Comparison of ENCODE assay signal across 8 cellular contexts in genomic region chr2:23385351-23385747, GRCh38. TPM values are rescaled to one million over a fixed set of nuclear protein-coding genes. Genes with fewer than 3 reads are reported as not detected.
DNase-seq lines count a peak whose midpoint lies in the region; TF ChIP-seq lines count a peak whose summit lies in the region.

No MANE protein-coding gene starts in this region.

- no peaks in the 10 kb centered on the region for H3K36me3 ChIP-seq in GM23248 (ENCODE audit: low read depth)
- no peaks in the 10 kb centered on the region for H3K36me3 ChIP-seq in adipocyte (ENCODE audit: control insufficient read depth, insufficient read depth, low read length, severe bottlenecking)
- H3K36me3 ChIP-seq in hepatocyte (replicated peaks; ENCODE audit: insufficient read depth, low read depth), result no peaks in the 10 kb centered on the region

- H3K4me3 ChIP-seq in GM23248 (peak overlapping the region; percentile 81), adipocyte (ENCODE audit: low read length) (peak overlapping the region; percentile 96), hepatocyte (peak overlapping the region; percentile 79), skeletal muscle cell (ENCODE audit: low read depth, low read length) (peak overlapping the region; percentile 77)

- H3K9me2 ChIP-seq in GM23248 (ENCODE audit: insufficient read depth) (no peaks in the 10 kb centered on the region), hepatocyte (replicated peaks; ENCODE audit: insufficient read depth) (no peaks in the 10 kb centered on the region)

- H3K27ac ChIP-seq in GM23248 (peak overlapping the region; percentile 44; the same call in 1 of the 2 replicates), hepatocyte (no peak overlapping the region)

- H3K9ac ChIP-seq in GM23248 (peak overlapping the region; percentile 69), adipocyte (ENCODE audit: low read length) (peak overlapping the region; percentile 93)

- H3K4me1 ChIP-seq in GM23248 (ENCODE audit: insufficient read depth) (peaks cover 10% of the 10 kb centered on the region), adipocyte (ENCODE audit: control insufficient read depth, insufficient read depth, low read length) (peaks cover 36% of the 10 kb centered on the region), hepatocyte (ENCODE audit: insufficient read depth) (peaks cover 9% of the 10 kb centered on the region)

- H3K79me2 ChIP-seq in GM23248 (ENCODE audit: insufficient read depth) (peaks cover 33% of the 10 kb centered on the region), hepatocyte (peaks cover 31% of the 10 kb centered on the region)

- H2AFZ ChIP-seq in GM23248, result peak overlapping the region; percentile 86
- peak overlapping the region; percentile 74 for H2AFZ ChIP-seq in hepatocyte

- 0 to 1% methylated on average over 20 to 43 of the region's 52 CpGs for WGBS in GM23248 (ENCODE audit: low coverage in 1 of 2, low lambda C conversion rate in 2 of 2, missing lambda C conversion rate in 2 of 2), 2 experiments
- WGBS in hepatocyte (ENCODE audit: low lambda C conversion rate, missing lambda C conversion rate), result 0% methylated on average over 2 of the region's 52 CpGs

- in situ Hi-C loops in GM23248 (cut with MboI) (loop anchor here (25.0 kb wide), 1 partner anchor 377 kb away; no protein-coding TSS in a partner anchor), KBM-7 (cut with MboI; ENCODE audit: low pct_unique_long_range_greater_than_20kb, low sequenced_read_pairs) (no loop called here)

- 0 out of 2 replicates have a peak, but pooled peaks cover 4% of the 10 kb centered on the region for H4K20me1 ChIP-seq in GM23248 (ENCODE audit: insufficient read depth)
- H4K20me1 ChIP-seq in hepatocyte (ENCODE audit: insufficient read depth, poor library complexity, severe bottlenecking), result peaks cover 5% of the 10 kb centered on the region

- TF ChIP-seq CTCF in hepatocyte (IDR thresholded peaks at IDR 0.05; ENCODE audit: poor library complexity), result no peak

- no peaks in the 10 kb centered on the region for H3K9me3 ChIP-seq in GM23248 (ENCODE audit: low read depth)
- no peaks in the 10 kb centered on the region for H3K9me3 ChIP-seq in adipocyte (ENCODE audit: control insufficient read depth, low read length)
- no peaks in the 10 kb centered on the region for H3K9me3 ChIP-seq in hepatocyte (ENCODE audit: low read depth)

- H3F3A ChIP-seq in GM23248 (ENCODE audit: insufficient read depth), result no peaks in the 10 kb centered on the region

- H3K4me2 ChIP-seq in GM23248 (ENCODE audit: unreplicated experiment) (peak overlapping the region; percentile 81), hepatocyte (peak overlapping the region; percentile 99)

- no peaks in the 10 kb centered on the region for H3K27me3 ChIP-seq in GM23248 (replicated peaks; ENCODE audit: insufficient read depth)
- no peaks in the 10 kb centered on the region for H3K27me3 ChIP-seq in adipocyte (replicated peaks; ENCODE audit: control insufficient read depth, insufficient read depth, low read length)
- peaks cover 56% of the 10 kb centered on the region for H3K27me3 ChIP-seq in hepatocyte

- DNase-seq in NCI-H345 (lab: John Stamatoyannopoulos, UW) (peak; percentile 58), NCI-H345 treated with DMSO at 0.1 percent for 48 hours (lab: John Stamatoyannopoulos, UW; ENCODE audit: unreplicated experiment) (no peak), GM23248 (peak; percentile 80), LHCN-M2 (ENCODE audit: low read depth) (peak; percentile 53), adipocyte (ENCODE audit: low read depth) (peak; percentile 76), hepatocyte (ENCODE audit: low spot score) (peak; percentile 54), skeletal muscle cell (ENCODE audit: low read depth) (no peak), KBM-7 (no peak)

RNA-seq across cellular contexts. Expression of gene KLHL29, which starts 0.4 kb away (rescaled TPM):
- total RNA-seq in GM23248 (2014; rRNA removed; shearing (Covaris generic)), result 4.7 and 6.4 TPM in 2 replicates
- polyA plus RNA-seq in GM23248 (2016; fragmentation: Nextera tagmentation; extraction: Ambion mirVana), result 1.7 and 1.9 TPM in 2 replicates
- 3.2 and 5.2 TPM in 2 replicates for total RNA-seq in LHCN-M2 (2014; rRNA removed)
- polyA plus RNA-seq in LHCN-M2 (2012), result 1.8 TPM
- 3.6 and 3.8 TPM in 2 replicates for total RNA-seq in hepatocyte
- polyA plus RNA-seq in hepatocyte, result 9.7 and 9.9 TPM in 2 replicates

Comparison
In these comparisons a context has a peak if more than half of its experiments do, and no peak if none do; other contexts are left out.
1. DNase-seq: peak in NCI-H345 (single experiment), GM23248 (single experiment), LHCN-M2 (single experiment), adipocyte (single experiment) and hepatocyte (single experiment); none in NCI-H345 treated with DMSO at 0.1 percent for 48 hours (single experiment), skeletal muscle cell (single experiment) and KBM-7 (single experiment).
2. Peak in every context shown above with its lines, with median percentiles within 50 percentile points of each other: H3K4me3 ChIP-seq.